Comparison of ENCODE assay signal across 24 cellular contexts in the genomic region with DNA sequence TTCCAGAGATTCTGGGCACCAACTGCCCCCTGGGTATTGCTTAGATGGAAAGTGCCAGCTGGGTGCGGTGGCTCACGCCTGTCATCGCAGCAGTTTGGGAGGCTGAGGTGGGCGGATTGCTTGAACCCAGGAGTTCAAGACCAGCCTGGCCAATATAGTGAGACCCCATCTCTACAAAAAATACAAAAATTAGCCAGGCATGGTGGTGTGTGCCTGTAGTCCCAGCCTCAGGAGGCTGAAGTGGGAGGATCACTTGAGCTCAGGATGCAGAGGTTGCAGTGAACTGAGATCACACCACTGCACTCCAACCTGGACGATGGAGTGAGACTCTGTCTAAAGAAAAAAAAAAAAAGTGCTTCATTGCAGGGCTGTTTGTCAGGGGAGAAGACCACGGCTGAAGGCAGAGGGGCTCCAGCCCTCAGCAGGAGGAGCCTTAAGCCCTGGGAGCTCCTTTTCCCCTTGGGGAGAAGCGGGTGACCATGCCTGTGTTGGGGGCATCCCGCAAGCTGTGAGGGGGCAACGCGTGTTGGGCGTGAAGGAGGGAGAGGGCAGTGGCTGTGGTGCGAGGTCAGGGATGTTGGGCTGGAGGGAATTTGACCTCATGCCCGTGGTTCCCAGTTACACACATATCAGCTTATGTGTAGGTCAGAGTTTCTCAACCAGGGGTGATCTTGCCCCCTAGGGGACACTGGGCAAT.
"Had no signal": no experiment of that assay in that cellular context is flagged by ENCODE, and none has a peak within 500 bp of the region (broad histone marks: within the 10 kb centered on the region; RNA-seq: fewer than 3 reads in every experiment).

No MANE protein-coding gene starts in this region.

- H3K36me3 ChIP-seq: colonic mucosa, gastrocnemius medialis, heart left ventricle, prostate gland, right atrium auricular region, stomach, thyroid gland, vagina had no signal

- H3K27me3 ChIP-seq: colonic mucosa, gastrocnemius medialis, heart left ventricle, hepatocyte, right atrium auricular region, stomach, thyroid gland, vagina had no signal

- H3K9me3 Mint-ChIP-seq: dendritic cell treated with granulocyte-macrophage colony-stimulating factor and Interleukin-4, amounts not matched to agents 40 ng/mL and 50 ng/mL, for 4 days; endodermal cell; nephron; stimulated activated effector memory CD8-positive, alpha-beta T cell treated with anti-CD3 and anti-CD28 coated beads, Interleukin-12 subunit alpha, Interleukin-12 subunit beta, amount 100 ng/mL, for 72 hours had no signal

- H3K27ac ChIP-seq: colonic mucosa, epithelial cell of prostate, gastrocnemius medialis, heart left ventricle, hepatocyte, prostate gland, right atrium auricular region, stomach, thyroid gland, vagina had no signal

- H2AFZ ChIP-seq: hepatocyte had no signal

- H3K4me3 Mint-ChIP-seq: dendritic cell treated with granulocyte-macrophage colony-stimulating factor and Interleukin-4, amounts not matched to agents 40 ng/mL and 50 ng/mL, for 4 days; endodermal cell; naive thymus-derived CD4-positive, alpha-beta T cell; nephron; stimulated activated effector memory CD8-positive, alpha-beta T cell treated with anti-CD3 and anti-CD28 coated beads, Interleukin-12 subunit alpha, Interleukin-12 subunit beta, amount 100 ng/mL, for 72 hours had no signal

- H3K27me3 Mint-ChIP-seq: dendritic cell treated with granulocyte-macrophage colony-stimulating factor and Interleukin-4, amounts not matched to agents 40 ng/mL and 50 ng/mL, for 4 days had no signal

- H3K36me3 Mint-ChIP-seq: naive thymus-derived CD4-positive, alpha-beta T cell; stimulated activated effector memory CD8-positive, alpha-beta T cell treated with anti-CD3 and anti-CD28 coated beads, Interleukin-12 subunit alpha, Interleukin-12 subunit beta, amount 100 ng/mL, for 72 hours had no signal

- H3K4me1 ChIP-seq: colonic mucosa, gastrocnemius medialis, prostate gland, stomach, thyroid gland, vagina had no signal

- H3K79me2 ChIP-seq: hepatocyte had no signal

- H3K4me3 ChIP-seq: colonic mucosa, gastrocnemius medialis, heart left ventricle, hepatocyte, lung, prostate gland, right atrium auricular region, stomach, thyroid gland, vagina had no signal

- H3K4me1 Mint-ChIP-seq: naive thymus-derived CD4-positive, alpha-beta T cell; stimulated activated effector memory CD8-positive, alpha-beta T cell treated with anti-CD3 and anti-CD28 coated beads, Interleukin-12 subunit alpha, Interleukin-12 subunit beta, amount 100 ng/mL, for 72 hours had no signal

- H3K9me3 ChIP-seq: colonic mucosa, gastrocnemius medialis, prostate gland, right atrium auricular region, thyroid gland, vagina had no signal

- H3K27ac Mint-ChIP-seq: dendritic cell treated with granulocyte-macrophage colony-stimulating factor and Interleukin-4, amounts not matched to agents 40 ng/mL and 50 ng/mL, for 4 days; endodermal cell; naive thymus-derived CD4-positive, alpha-beta T cell; nephron; stimulated activated effector memory CD8-positive, alpha-beta T cell treated with anti-CD3 and anti-CD28 coated beads, Interleukin-12 subunit alpha, Interleukin-12 subunit beta, amount 100 ng/mL, for 72 hours had no signal

- DNase-seq: colonic mucosa; effector CD8-positive, alpha-beta T cell; endodermal cell; foreskin fibroblast; gastrocnemius medialis; mesenchymal stem cell; midbrain; naive thymus-derived CD4-positive, alpha-beta T cell; stimulated activated CD4-positive, alpha-beta T cell treated with anti-CD3 and anti-CD28 coated beads, Interleukin-2, amount 100 ng/mL, for 24 hours; stimulated activated CD4-positive, alpha-beta T cell treated with anti-CD3 and anti-CD28 coated beads, Interleukin-4, amount 100 ng/mL, for 24 hours; stimulated activated naive CD4-positive, alpha-beta T cell treated with Interleukin-2 at 50 U/mL for 16 hours; stomach; thyroid gland; trophoblast cell had no signal

- H3K4me2 ChIP-seq: hepatocyte had no signal
